8 cellular contexts compared by ENCODE assay signal in the genomic region with DNA sequence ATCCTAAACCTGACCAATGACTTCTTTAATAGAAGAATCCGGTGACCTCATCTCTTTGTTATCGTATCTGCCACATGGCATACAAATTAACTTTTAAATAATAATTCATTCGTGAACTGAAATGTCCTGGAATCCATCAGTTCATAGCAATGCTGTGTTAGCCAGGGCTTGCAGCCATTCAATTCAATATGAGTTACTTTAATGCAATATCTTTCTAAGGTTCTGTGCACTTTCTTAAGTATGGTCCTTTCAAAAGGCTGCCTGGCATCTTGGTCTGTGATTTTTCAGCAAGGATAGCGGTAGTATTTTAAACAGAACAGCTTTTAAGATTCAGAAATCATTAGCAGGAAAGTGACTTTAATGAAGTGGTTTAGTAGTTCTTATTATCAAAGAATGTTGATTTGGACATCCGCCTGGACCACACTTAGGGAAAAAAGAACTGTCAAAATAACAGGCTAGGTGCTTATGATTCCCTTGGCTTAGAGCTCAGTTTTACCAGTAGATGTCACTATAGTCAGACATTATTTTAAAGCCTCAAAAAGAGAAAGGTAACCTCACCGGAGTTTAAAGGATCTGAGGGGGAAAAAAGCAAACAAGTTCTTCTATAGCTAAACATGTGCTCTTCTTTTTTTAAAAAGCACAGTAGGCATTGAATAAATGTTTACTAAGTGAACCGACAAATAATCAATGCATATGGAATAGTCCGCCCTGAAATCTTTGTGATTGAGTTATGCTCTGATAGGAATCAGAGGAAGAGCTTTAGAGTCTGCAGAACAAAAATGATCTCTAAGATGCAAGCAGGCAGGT. TPM values are rescaled to one million over a fixed set of nuclear protein-coding genes. Genes with fewer than 3 reads are reported as not detected.
DNase-seq lines count a peak whose midpoint lies in the region; ATAC-seq and TF ChIP-seq lines count a peak whose summit lies in the region.

No MANE protein-coding gene starts in this region.

- peaks cover 13% of the 10 kb centered on the region for H3K36me3 Mint-ChIP-seq in activated T-cell treated with anti-CD3 and anti-CD28 coated beads, Interleukin-2, amount 50 U/mL, for 24 hours (ENCODE audit: low read depth)

- DNase-seq in ELR (ENCODE audit: low read depth), result peak; percentile 67
- DNase-seq in NB4 (ENCODE audit: low read depth), result peak; percentile 24
- no peak for DNase-seq in brain microvascular endothelial cell
- no peak for DNase-seq in lower lobe of right lung
- DNase-seq in activated T-cell treated with anti-CD3 and anti-CD28 coated beads, Interleukin-2, amount 50 U/mL, for 24 hours, result no peak
- DNase-seq in nucleus accumbens (lab: John Stamatoyannopoulos, UW), result no peak
- DNase-seq in ecto neural progenitor cell (ENCODE audit: low spot score), result no peak

- H3K27me3 ChIP-seq in brain microvascular endothelial cell (replicated peaks), result no peaks in the 10 kb centered on the region
- no peaks in the 10 kb centered on the region for H3K27me3 ChIP-seq in lower lobe of right lung (ENCODE audit: low read depth)

- H3K9me3 ChIP-seq in lower lobe of right lung, result no peaks in the 10 kb centered on the region

- TF ChIP-seq CTCF in NB4 (IDR thresholded peaks at IDR 0.05; ENCODE audit: low read depth, low read length) (peak; percentile 57), brain microvascular endothelial cell (IDR thresholded peaks at IDR 0.05; ENCODE audit: low read depth, low read length, missing control alignments) (peak; percentile 57), lower lobe of right lung (IDR thresholded peaks at IDR 0.05) (peak; percentile 52)

- H3K36me3 ChIP-seq in brain microvascular endothelial cell (replicated peaks) (no peaks in the 10 kb centered on the region), lower lobe of right lung (no peaks in the 10 kb centered on the region)

- H3K4me3 ChIP-seq in NB4 (ENCODE audit: low read depth, low read length) (no peak overlapping the region), brain microvascular endothelial cell (ENCODE audit: low read depth, low read length) (no peak overlapping the region), lower lobe of right lung (peak overlapping the region; percentile 4)

- ATAC-seq in lower lobe of right lung, result peak; percentile 62 to 87
- no peak for ATAC-seq in GM18502 (IDR thresholded peaks at IDR 0.05; ENCODE audit: poor library complexity, unreplicated experiment)

- intact Hi-C loops in lower lobe of right lung (cut with DNase I), result loop anchor here (5.0 kb wide), 1 partner anchor 406 kb away; no protein-coding TSS in a partner anchor

- H3K27ac Mint-ChIP-seq in activated T-cell treated with anti-CD3 and anti-CD28 coated beads, Interleukin-2, amount 50 U/mL, for 24 hours, result no peak overlapping the region

- H3K27ac ChIP-seq in brain microvascular endothelial cell (no peak overlapping the region), lower lobe of right lung (no peak overlapping the region)

- no peaks in the 10 kb centered on the region for H3K27me3 Mint-ChIP-seq in activated T-cell treated with anti-CD3 and anti-CD28 coated beads, Interleukin-2, amount 50 U/mL, for 24 hours

- H3K9me3 Mint-ChIP-seq in activated T-cell treated with anti-CD3 and anti-CD28 coated beads, Interleukin-2, amount 50 U/mL, for 24 hours, result no peaks in the 10 kb centered on the region

- no peaks in the 10 kb centered on the region for H3K4me1 Mint-ChIP-seq in activated T-cell treated with anti-CD3 and anti-CD28 coated beads, Interleukin-2, amount 50 U/mL, for 24 hours (ENCODE audit: low read depth)

- TF ChIP-seq POLR2A in NB4 (IDR thresholded peaks at IDR 0.05; ENCODE audit: extremely low read depth, insufficient read length), result no peak

- in situ Hi-C loops in brain microvascular endothelial cell (cut with HindIII; ENCODE audit: low pct_ligation_motif_present, low sequenced_read_pairs), result loop anchor here (25.0 kb wide), 1 partner anchor 396 kb away; no protein-coding TSS in a partner anchor

- H3K4me3 Mint-ChIP-seq in activated T-cell treated with anti-CD3 and anti-CD28 coated beads, Interleukin-2, amount 50 U/mL, for 24 hours, result no peak overlapping the region

- no peaks in the 10 kb centered on the region for H3K4me1 ChIP-seq in lower lobe of right lung

RNA-seq across cellular contexts. Expression of gene SLC35G1, which starts 22.7 kb away (rescaled TPM):
- total RNA-seq in lower lobe of right lung, result 3.6 TPM

Comparison
In these comparisons a context has a peak if more than half of its experiments do, and no peak if none do; other contexts are left out.
1. DNase-seq: peak in ELR (single experiment) and NB4 (single experiment); none in brain microvascular endothelial cell (single experiment), lower lobe of right lung (single experiment), activated T-cell treated with anti-CD3 and anti-CD28 coated beads, Interleukin-2, amount 50 U/mL, for 24 hours (single experiment), nucleus accumbens (0 of 56) and ecto neural progenitor cell (single experiment).
2. Peak in every context shown above with its lines, with median percentiles within 50 percentile points of each other: CTCF ChIP-seq.